Comparison of ENCODE assay signal across 9 cellular contexts in the genomic region with DNA sequence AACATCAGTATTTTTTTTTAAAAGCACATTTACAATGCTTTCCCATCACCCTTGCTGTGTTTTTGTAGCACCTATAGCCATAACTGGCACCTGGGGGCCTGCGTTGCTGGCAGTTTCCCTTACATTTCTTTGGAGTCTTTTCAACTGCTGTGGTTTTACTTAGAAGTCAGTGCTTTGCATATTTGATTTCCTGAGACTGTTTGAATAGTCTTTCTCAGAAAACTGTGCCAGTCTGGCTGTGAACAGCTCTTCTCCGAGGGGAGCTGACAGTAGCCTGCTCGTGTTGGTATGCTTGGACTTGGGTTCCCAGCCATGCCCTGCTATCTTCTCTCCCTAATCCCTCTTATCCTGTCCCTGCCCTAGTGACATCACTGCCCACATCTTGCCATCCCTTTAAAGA.
A peak's percentile ranks its signal among the peaks of the same experiment; 100 is the strongest.
DNase-seq lines count a peak whose midpoint lies in the region; ATAC-seq and TF ChIP-seq lines count a peak whose summit lies in the region.
"Had no signal": no experiment of that assay in that cellular context is flagged by ENCODE, and none has a peak within 500 bp of the region (broad histone marks: within the 10 kb centered on the region; RNA-seq: fewer than 3 reads in every experiment).

No MANE protein-coding gene starts in this region.

- no peaks in the 10 kb centered on the region for H3K27me3 ChIP-seq in CD8-positive, alpha-beta memory T cell (ENCODE audit: insufficient read depth, low read length, poor library complexity, severe bottlenecking)
- no peaks in the 10 kb centered on the region for H3K27me3 ChIP-seq in PC-9 (ENCODE audit: insufficient read depth, low read depth)

- POLR2A ChIA-PET in CD8-positive, alpha-beta memory T cell (lab: Charles Lee) = no interaction called here
- POLR2A ChIA-PET in PC-9 (lab: Charles Lee; ENCODE audit: unreplicated experiment) = no interaction called here

- H3K27ac ChIP-seq in CD8-positive, alpha-beta memory T cell (ENCODE audit: low read depth, low read length) = no peak overlapping the region
- H3K27ac ChIP-seq in PC-9 = no peak overlapping the region

- H3K27ac Mint-ChIP-seq in CD8-positive, alpha-beta memory T cell = peak overlapping the region; percentile 89 to 98 (median 94)
- H3K27ac Mint-ChIP-seq in stimulated activated naive CD8-positive, alpha-beta T cell treated with anti-CD3 and anti-CD28 coated beads, Interleukin-15, amount 100 ng/mL, for 72 hours = peak overlapping the region; percentile 97 to 99

- intact Hi-C loops in PC-9 (cut with micrococcal nuclease; ENCODE audit: unreplicated experiment) = no loop called here

- H4K20me1 ChIP-seq in PC-9 (ENCODE audit: insufficient read depth) = no peaks in the 10 kb centered on the region

- peaks cover 0 to 1% of the 10 kb centered on the region in 2 donors for H3K27me3 Mint-ChIP-seq in CD8-positive, alpha-beta memory T cell
- no peaks in the 10 kb centered on the region for H3K27me3 Mint-ChIP-seq in stimulated activated naive CD8-positive, alpha-beta T cell treated with anti-CD3 and anti-CD28 coated beads, Interleukin-15, amount 100 ng/mL, for 72 hours

- H3K79me2 ChIP-seq in PC-9 (ENCODE audit: low read depth) = no peaks in the 10 kb centered on the region

- peak overlapping the region; percentile 62 to 86 (median 83) for H3K4me3 Mint-ChIP-seq in CD8-positive, alpha-beta memory T cell
- H3K4me3 Mint-ChIP-seq in stimulated activated naive CD8-positive, alpha-beta T cell treated with anti-CD3 and anti-CD28 coated beads, Interleukin-15, amount 100 ng/mL, for 72 hours = peak overlapping the region; percentile 87 to 91

- no peaks in the 10 kb centered on the region for H3K36me3 ChIP-seq in CD8-positive, alpha-beta memory T cell (ENCODE audit: insufficient read depth, low read length)
- H3K36me3 ChIP-seq in PC-9 (ENCODE audit: low read depth) = no peaks in the 10 kb centered on the region

- no peaks in the 10 kb centered on the region for H3K9me3 ChIP-seq in CD8-positive, alpha-beta memory T cell (ENCODE audit: low read length)
- H3K9me3 ChIP-seq in PC-9 (ENCODE audit: insufficient read depth, low read depth) = no peaks in the 10 kb centered on the region

- BruUV-seq in PC-9 (replicated peaks; lab: Mats Ljungman, UMichigan) = no TSS peak

- H2AFZ ChIP-seq in PC-9 = no peak overlapping the region

- H3K9me3 Mint-ChIP-seq in CD8-positive, alpha-beta memory T cell = no peaks in the 10 kb centered on the region
- H3K9me3 Mint-ChIP-seq in stimulated activated naive CD8-positive, alpha-beta T cell treated with anti-CD3 and anti-CD28 coated beads, Interleukin-15, amount 100 ng/mL, for 72 hours = no peaks in the 10 kb centered on the region

- peak overlapping the region; percentile 36 for H3K4me3 ChIP-seq in CD8-positive, alpha-beta memory T cell (ENCODE audit: low read length)
- H3K4me3 ChIP-seq in choroid plexus epithelial cell (ENCODE audit: low read depth, low read length) (no peak overlapping the region), PC-9 (no peak overlapping the region)

- CTCF ChIA-PET in CD8-positive, alpha-beta memory T cell (lab: Charles Lee) = interaction anchor here (0.6 to 2.3 kb wide), 4 partner anchors 9 to 120 kb away, joined by 4 to 6 read pairs (median 5); no protein-coding TSS in a partner anchor
- CTCF ChIA-PET in PC-9 (lab: Charles Lee) = interaction anchor here (0.6 kb wide), 1 partner anchor 43 kb away, joined by 4 read pairs; no protein-coding TSS in a partner anchor

- H3F3A ChIP-seq in PC-9 (ENCODE audit: insufficient read depth, low read depth) = no peaks in the 10 kb centered on the region

- H3K4me1 ChIP-seq in CD8-positive, alpha-beta memory T cell (ENCODE audit: insufficient read depth, low read length) = peaks cover 48% of the 10 kb centered on the region
- H3K4me1 ChIP-seq in PC-9 (replicated peaks; ENCODE audit: insufficient read depth) = 0 out of 2 replicates have a peak, but pooled peaks cover 7% of the 10 kb centered on the region

- no peaks in the 10 kb centered on the region for H3K9me2 ChIP-seq in PC-9 (ENCODE audit: insufficient read depth)

- TF ChIP-seq CTCF in choroid plexus epithelial cell (conservative IDR thresholded peaks at IDR 0.05; ENCODE audit: low read depth, low read length) (no peak), PC-9 (conservative IDR thresholded peaks at IDR 0.05) (no peak)

- H3K4me1 Mint-ChIP-seq in CD8-positive, alpha-beta memory T cell = peaks cover 50 to 61% (median 54%) of the 10 kb centered on the region in 3 donors
- H3K4me1 Mint-ChIP-seq in stimulated activated naive CD8-positive, alpha-beta T cell treated with anti-CD3 and anti-CD28 coated beads, Interleukin-15, amount 100 ng/mL, for 72 hours = peaks cover 83% of the 10 kb centered on the region

- H3K36me3 Mint-ChIP-seq in CD8-positive, alpha-beta memory T cell = peaks cover 0 to 10% (median 1%) of the 10 kb centered on the region in 3 donors

- peak in 3 of 5 donors; percentile 9 to 70 (median 37) for DNase-seq in CD8-positive, alpha-beta memory T cell
- DNase-seq in T-helper 9 cell (peak; percentile 23), choroid plexus epithelial cell (ENCODE audit: low read depth) (peak; percentile 20), PC-9 (no peak), NCI-H748 (lab: John Stamatoyannopoulos, UW; ENCODE audit: unreplicated experiment) (no peak)
- peak; percentile 58 to 72 for DNase-seq in stimulated activated naive CD8-positive, alpha-beta T cell treated with anti-CD3 and anti-CD28 coated beads, Interleukin-15, amount 100 ng/mL, for 72 hours

- ATAC-seq in HG02610 (IDR thresholded peaks at IDR 0.05; ENCODE audit: unreplicated experiment) = peak; percentile 46
- peak; percentile 90 for ATAC-seq in stimulated activated naive CD8-positive, alpha-beta T cell treated with anti-CD3 and anti-CD28 coated beads, Interleukin-15, amount 100 ng/mL, for 72 hours
- ATAC-seq in HG02870 (IDR thresholded peaks at IDR 0.05; ENCODE audit: unreplicated experiment) = no peak
- ATAC-seq: right cardiac atrium had no signal

- H3K4me2 ChIP-seq in PC-9 = no peak overlapping the region

Comparison
In these comparisons a context has a peak if more than half of its experiments do, and no peak if none do; other contexts are left out.
1. DNase-seq: peak in CD8-positive, alpha-beta memory T cell (3 of 5), T-helper 9 cell (single experiment), choroid plexus epithelial cell (single experiment) and stimulated activated naive CD8-positive, alpha-beta T cell treated with anti-CD3 and anti-CD28 coated beads, Interleukin-15, amount 100 ng/mL, for 72 hours (2 of 2); none in PC-9 (0 of 2) and NCI-H748 (single experiment).